In genomic region chr10:43584051-43584450, GRCh38 we compare ENCODE assay signal across 26 cellular contexts. TPM values are rescaled to one million over a fixed set of nuclear protein-coding genes. Genes with fewer than 3 reads are reported as not detected.
"Had no signal": no experiment of that assay in that cellular context is flagged by ENCODE, and none has a peak within 500 bp of the region (broad histone marks: within the 10 kb centered on the region; RNA-seq: fewer than 3 reads in every experiment).

No MANE protein-coding gene starts in this region.

- FAIRE-seq: small intestine had no signal

- H3K36me3 ChIP-seq: neutrophil, ovary, right lobe of liver, sigmoid colon, suprapubic skin, tibial artery, transverse colon, upper lobe of right lung, uterus had no signal

- H3K27me3 ChIP-seq: neutrophil, ovary, right lobe of liver, sigmoid colon, suprapubic skin, testis, transverse colon, upper lobe of right lung, uterus had no signal

- H3K4me1 ChIP-seq: parathyroid adenoma, psoas muscle, right lobe of liver, sigmoid colon, suprapubic skin, testis, tibial artery, upper lobe of right lung, uterus had no signal

- H3K9me3 ChIP-seq: neutrophil, ovary, psoas muscle, right lobe of liver, sigmoid colon, suprapubic skin, testis, tibial artery, transverse colon, upper lobe of right lung, uterus had no signal

- DNase-seq: naive thymus-derived CD8-positive, alpha-beta T cell; nephron progenitor cell; nucleus accumbens; ovary; posterior cingulate gyrus; psoas muscle; right cardiac atrium; right lobe of liver; sigmoid colon; small intestine; stimulated activated CD4-positive, alpha-beta T cell treated with anti-CD3 and anti-CD28 coated beads, Interleukin-15, amount 100 ng/mL, for 24 hours; stimulated activated CD4-positive, alpha-beta T cell treated with anti-CD3 and anti-CD28 coated beads, Interleukin-2, amount 100 ng/mL, for 24 hours; stimulated activated CD4-positive, alpha-beta T cell treated with anti-CD3 and anti-CD28 coated beads, Interleukin-2, amount 100 ng/mL, for 48 hours; stimulated activated CD4-positive, alpha-beta T cell treated with anti-CD3 and anti-CD28 coated beads, Interleukin-4, amount 100 ng/mL, for 24 hours; stimulated activated naive B cell treated with anti-CD40 and anti-IgM and Interleukin-4, amounts not matched to agents 10 μg/mL and 1 μg/mL and 100 μg/mL, for 72 hours; stimulated activated naive CD4-positive, alpha-beta T cell treated with Interleukin-2 at 50 U/mL for 16 hours; substantia nigra; testis; tibial artery; transverse colon; upper lobe of right lung; uterus had no signal

- H3K27ac ChIP-seq: neutrophil, ovary, parathyroid adenoma, psoas muscle, right lobe of liver, sigmoid colon, suprapubic skin, testis, tibial artery, transverse colon, upper lobe of right lung, uterus had no signal

- H3K4me3 ChIP-seq: ovary, psoas muscle, right lobe of liver, sigmoid colon, suprapubic skin, testis, tibial artery, transverse colon, upper lobe of right lung, uterus had no signal

RNA-seq across cellular contexts. Expression of gene ZNF239, which starts 9.6 kb away (rescaled TPM):
- total RNA-seq: natural killer cell treated with Interleukin-12 subunit alpha and Interleukin-12 subunit beta and Interleukin-15 and Interleukin-18, amount 100 ng/mL, for 72 hours had no signal
